1 cellular context compared by ENCODE assay signal in the genomic region with DNA sequence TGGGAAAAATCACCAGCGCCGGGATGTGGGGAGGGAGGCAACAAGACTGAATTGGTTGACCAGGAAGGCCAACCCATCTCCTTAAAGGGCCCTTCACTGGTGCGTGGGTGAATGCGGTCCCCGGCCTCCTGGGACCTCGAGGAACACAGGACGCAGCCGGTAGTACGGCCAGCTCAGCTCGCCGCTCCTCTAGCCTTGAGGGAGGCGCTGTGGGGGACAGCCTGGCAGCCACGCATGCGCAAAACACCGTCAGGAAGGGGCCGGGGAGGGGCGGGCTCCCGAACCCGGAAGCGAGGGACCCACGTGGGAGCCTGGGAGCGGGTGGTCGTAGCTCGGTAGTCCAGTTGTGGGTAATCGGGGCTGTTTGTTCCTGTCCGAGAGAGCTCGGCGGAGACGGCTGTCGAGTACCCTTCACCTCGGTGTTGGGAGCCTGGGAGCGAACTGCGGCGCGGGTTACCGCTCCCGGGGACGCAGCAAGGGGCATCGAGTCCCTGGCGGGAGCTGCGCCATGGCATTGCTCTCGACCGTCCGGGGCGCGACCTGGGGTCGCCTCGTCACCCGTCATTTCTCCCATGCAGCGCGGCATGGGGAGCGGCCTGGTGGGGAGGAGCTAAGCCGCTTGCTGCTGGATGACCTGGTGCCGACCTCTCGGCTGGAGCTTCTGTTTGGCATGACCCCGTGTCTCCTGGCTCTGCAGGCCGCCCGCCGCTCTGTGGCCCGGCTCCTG.
TF ChIP-seq lines count a peak whose summit lies in the region.

A gene with protein sequence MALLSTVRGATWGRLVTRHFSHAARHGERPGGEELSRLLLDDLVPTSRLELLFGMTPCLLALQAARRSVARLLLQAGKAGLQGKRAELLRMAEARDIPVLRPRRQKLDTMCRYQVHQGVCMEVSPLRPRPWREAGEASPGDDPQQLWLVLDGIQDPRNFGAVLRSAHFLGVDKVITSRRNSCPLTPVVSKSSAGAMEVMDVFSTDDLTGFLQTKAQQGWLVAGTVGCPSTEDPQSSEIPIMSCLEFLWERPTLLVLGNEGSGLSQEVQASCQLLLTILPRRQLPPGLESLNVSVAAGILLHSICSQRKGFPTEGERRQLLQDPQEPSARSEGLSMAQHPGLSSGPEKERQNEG (plus strand): TSS at position 281 of the 727 bp plus-strand sequence. CDS start 228 bp downstream, at position 509.

TF ChIP-seq in K562, 482 proteins besides CTCF, POLR2A, EP300 and RAD21 (continued from another document and continues in another):
- TF ChIP-seq CCNT2 (IDR thresholded peaks at IDR 0.05; ENCODE audit: borderline replicate concordance, extremely low read depth, insufficient read length, low read depth, low read length), result peak; percentile 17
- TF ChIP-seq ZMIZ1 (IDR thresholded peaks at IDR 0.05; ENCODE audit: low read depth in 2 of 2, low read length in 2 of 2), result peak; percentile 42 to 55; a peak in 2 of 4 replicates
- no peak for TF ChIP-seq ZNF41 (CRISPR knock-in tag; conservative IDR thresholded peaks at IDR 0.05)
- 0 out of 2 replicates have a peak, but pooled peaks have one; percentile 19 for TF ChIP-seq HDAC8 (tag; IDR thresholded peaks at IDR 0.05)
- peak; percentile 68 for TF ChIP-seq NEUROD1 (IDR thresholded peaks at IDR 0.05; ENCODE audit: borderline replicate concordance, low read depth, low read length, partially characterized antibody)
- no peak; the same call in 1 of the 2 replicates for TF ChIP-seq JUND (IDR thresholded peaks at IDR 0.05; ENCODE audit: borderline replicate concordance, low read depth, low read length)
- peak; percentile 22; the same call in 1 of the 3 replicates for TF ChIP-seq JUND (tag; IDR thresholded peaks at IDR 0.05; ENCODE audit: borderline replicate concordance, low read depth, low read length)
- peak; percentile 98 for TF ChIP-seq EP400 (IDR thresholded peaks at IDR 0.05)
- no peak for TF ChIP-seq TCF7L2 (IDR thresholded peaks at IDR 0.05; ENCODE audit: low read depth, low read length)
- no peak for TF ChIP-seq DMBX1 (CRISPR knock-in tag; IDR thresholded peaks at IDR 0.05; ENCODE audit: borderline replicate concordance)
- no peak for TF ChIP-seq ZNF79 (CRISPR knock-in tag; IDR thresholded peaks at IDR 0.05; ENCODE audit: low read depth)
- TF ChIP-seq, protein P1, sequence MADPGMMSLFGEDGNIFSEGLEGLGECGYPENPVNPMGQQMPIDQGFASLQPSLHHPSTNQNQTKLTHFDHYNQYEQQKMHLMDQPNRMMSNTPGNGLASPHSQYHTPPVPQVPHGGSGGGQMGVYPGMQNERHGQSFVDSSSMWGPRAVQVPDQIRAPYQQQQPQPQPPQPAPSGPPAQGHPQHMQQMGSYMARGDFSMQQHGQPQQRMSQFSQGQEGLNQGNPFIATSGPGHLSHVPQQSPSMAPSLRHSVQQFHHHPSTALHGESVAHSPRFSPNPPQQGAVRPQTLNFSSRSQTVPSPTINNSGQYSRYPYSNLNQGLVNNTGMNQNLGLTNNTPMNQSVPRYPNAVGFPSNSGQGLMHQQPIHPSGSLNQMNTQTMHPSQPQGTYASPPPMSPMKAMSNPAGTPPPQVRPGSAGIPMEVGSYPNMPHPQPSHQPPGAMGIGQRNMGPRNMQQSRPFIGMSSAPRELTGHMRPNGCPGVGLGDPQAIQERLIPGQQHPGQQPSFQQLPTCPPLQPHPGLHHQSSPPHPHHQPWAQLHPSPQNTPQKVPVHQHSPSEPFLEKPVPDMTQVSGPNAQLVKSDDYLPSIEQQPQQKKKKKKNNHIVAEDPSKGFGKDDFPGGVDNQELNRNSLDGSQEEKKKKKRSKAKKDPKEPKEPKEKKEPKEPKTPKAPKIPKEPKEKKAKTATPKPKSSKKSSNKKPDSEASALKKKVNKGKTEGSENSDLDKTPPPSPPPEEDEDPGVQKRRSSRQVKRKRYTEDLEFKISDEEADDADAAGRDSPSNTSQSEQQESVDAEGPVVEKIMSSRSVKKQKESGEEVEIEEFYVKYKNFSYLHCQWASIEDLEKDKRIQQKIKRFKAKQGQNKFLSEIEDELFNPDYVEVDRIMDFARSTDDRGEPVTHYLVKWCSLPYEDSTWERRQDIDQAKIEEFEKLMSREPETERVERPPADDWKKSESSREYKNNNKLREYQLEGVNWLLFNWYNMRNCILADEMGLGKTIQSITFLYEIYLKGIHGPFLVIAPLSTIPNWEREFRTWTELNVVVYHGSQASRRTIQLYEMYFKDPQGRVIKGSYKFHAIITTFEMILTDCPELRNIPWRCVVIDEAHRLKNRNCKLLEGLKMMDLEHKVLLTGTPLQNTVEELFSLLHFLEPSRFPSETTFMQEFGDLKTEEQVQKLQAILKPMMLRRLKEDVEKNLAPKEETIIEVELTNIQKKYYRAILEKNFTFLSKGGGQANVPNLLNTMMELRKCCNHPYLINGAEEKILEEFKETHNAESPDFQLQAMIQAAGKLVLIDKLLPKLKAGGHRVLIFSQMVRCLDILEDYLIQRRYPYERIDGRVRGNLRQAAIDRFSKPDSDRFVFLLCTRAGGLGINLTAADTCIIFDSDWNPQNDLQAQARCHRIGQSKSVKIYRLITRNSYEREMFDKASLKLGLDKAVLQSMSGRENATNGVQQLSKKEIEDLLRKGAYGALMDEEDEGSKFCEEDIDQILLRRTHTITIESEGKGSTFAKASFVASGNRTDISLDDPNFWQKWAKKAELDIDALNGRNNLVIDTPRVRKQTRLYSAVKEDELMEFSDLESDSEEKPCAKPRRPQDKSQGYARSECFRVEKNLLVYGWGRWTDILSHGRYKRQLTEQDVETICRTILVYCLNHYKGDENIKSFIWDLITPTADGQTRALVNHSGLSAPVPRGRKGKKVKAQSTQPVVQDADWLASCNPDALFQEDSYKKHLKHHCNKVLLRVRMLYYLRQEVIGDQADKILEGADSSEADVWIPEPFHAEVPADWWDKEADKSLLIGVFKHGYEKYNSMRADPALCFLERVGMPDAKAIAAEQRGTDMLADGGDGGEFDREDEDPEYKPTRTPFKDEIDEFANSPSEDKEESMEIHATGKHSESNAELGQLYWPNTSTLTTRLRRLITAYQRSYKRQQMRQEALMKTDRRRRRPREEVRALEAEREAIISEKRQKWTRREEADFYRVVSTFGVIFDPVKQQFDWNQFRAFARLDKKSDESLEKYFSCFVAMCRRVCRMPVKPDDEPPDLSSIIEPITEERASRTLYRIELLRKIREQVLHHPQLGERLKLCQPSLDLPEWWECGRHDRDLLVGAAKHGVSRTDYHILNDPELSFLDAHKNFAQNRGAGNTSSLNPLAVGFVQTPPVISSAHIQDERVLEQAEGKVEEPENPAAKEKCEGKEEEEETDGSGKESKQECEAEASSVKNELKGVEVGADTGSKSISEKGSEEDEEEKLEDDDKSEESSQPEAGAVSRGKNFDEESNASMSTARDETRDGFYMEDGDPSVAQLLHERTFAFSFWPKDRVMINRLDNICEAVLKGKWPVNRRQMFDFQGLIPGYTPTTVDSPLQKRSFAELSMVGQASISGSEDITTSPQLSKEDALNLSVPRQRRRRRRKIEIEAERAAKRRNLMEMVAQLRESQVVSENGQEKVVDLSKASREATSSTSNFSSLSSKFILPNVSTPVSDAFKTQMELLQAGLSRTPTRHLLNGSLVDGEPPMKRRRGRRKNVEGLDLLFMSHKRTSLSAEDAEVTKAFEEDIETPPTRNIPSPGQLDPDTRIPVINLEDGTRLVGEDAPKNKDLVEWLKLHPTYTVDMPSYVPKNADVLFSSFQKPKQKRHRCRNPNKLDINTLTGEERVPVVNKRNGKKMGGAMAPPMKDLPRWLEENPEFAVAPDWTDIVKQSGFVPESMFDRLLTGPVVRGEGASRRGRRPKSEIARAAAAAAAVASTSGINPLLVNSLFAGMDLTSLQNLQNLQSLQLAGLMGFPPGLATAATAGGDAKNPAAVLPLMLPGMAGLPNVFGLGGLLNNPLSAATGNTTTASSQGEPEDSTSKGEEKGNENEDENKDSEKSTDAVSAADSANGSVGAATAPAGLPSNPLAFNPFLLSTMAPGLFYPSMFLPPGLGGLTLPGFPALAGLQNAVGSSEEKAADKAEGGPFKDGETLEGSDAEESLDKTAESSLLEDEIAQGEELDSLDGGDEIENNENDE (IDR thresholded peaks at IDR 0.05; ENCODE audit: low read depth, low read length), result no peak
- 0 out of 2 replicates have a peak, but pooled peaks have one; percentile 38 for TF ChIP-seq ETV1 (tag; conservative IDR thresholded peaks at IDR 0.05; ENCODE audit: low read depth)
- TF ChIP-seq, protein P2, sequence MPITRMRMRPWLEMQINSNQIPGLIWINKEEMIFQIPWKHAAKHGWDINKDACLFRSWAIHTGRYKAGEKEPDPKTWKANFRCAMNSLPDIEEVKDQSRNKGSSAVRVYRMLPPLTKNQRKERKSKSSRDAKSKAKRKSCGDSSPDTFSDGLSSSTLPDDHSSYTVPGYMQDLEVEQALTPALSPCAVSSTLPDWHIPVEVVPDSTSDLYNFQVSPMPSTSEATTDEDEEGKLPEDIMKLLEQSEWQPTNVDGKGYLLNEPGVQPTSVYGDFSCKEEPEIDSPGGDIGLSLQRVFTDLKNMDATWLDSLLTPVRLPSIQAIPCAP (CRISPR knock-in tag; IDR thresholded peaks at IDR 0.05; ENCODE audit: borderline replicate concordance), result no peak
- TF ChIP-seq CREB5 (CRISPR knock-in tag; IDR thresholded peaks at IDR 0.05), result no peak
- no peak for TF ChIP-seq PCBP2 (IDR thresholded peaks at IDR 0.05; ENCODE audit: low read depth, low read length, poor library complexity, severe bottlenecking)
- peak; percentile 76; the same call in 1 of the 2 replicates for TF ChIP-seq GATAD2B (IDR thresholded peaks at IDR 0.05; ENCODE audit: borderline replicate concordance)
- no peak; the same call in 1 of the 2 replicates for TF ChIP-seq ZBTB9 (CRISPR knock-in tag; IDR thresholded peaks at IDR 0.05)
- peak; percentile 79 for TF ChIP-seq ZNF589 (CRISPR knock-in tag; IDR thresholded peaks at IDR 0.05; ENCODE audit: low read depth)
- peak; percentile 41 for TF ChIP-seq ASH1L (IDR thresholded peaks at IDR 0.05; ENCODE audit: borderline replicate concordance, low read depth, partially characterized antibody)
- no peak for TF ChIP-seq RNF219 (CRISPR knock-in tag; IDR thresholded peaks at IDR 0.05)
- TF ChIP-seq CBX1 (IDR thresholded peaks at IDR 0.05; ENCODE audit: low read depth), result peak; percentile 78
- TF ChIP-seq ZNF764 (CRISPR knock-in tag; IDR thresholded peaks at IDR 0.05; ENCODE audit: low read depth), result no peak
- TF ChIP-seq TCF15 (CRISPR knock-in tag; IDR thresholded peaks at IDR 0.05), result no peak
